ENCODE assay signal across 2 cellular contexts in the genomic region with DNA sequence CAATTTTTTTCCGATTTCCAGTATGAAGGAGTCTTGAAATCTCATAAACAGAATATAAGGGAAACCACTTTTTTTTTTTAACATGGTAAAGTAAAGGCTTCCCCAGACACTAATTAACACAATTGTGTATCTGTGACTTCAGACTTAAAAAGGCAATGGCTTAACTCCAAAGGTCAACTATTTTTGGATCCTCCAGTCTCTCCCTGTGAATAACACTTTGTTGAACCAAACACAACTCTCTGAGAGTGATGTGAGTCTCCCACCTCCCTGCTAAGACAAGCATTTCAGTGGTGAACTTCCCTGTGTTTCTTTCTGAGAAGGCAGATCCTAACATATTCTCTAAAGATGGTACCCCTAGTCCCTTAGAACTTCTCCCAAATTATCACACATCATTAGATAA.
TF ChIP-seq lines count a peak whose summit lies in the region.

No MANE protein-coding gene starts in this region.

TF ChIP-seq in liver, 16 proteins besides CTCF, POLR2A, EP300 and RAD21 (continued from another document):
- TF ChIP-seq, protein P1, sequence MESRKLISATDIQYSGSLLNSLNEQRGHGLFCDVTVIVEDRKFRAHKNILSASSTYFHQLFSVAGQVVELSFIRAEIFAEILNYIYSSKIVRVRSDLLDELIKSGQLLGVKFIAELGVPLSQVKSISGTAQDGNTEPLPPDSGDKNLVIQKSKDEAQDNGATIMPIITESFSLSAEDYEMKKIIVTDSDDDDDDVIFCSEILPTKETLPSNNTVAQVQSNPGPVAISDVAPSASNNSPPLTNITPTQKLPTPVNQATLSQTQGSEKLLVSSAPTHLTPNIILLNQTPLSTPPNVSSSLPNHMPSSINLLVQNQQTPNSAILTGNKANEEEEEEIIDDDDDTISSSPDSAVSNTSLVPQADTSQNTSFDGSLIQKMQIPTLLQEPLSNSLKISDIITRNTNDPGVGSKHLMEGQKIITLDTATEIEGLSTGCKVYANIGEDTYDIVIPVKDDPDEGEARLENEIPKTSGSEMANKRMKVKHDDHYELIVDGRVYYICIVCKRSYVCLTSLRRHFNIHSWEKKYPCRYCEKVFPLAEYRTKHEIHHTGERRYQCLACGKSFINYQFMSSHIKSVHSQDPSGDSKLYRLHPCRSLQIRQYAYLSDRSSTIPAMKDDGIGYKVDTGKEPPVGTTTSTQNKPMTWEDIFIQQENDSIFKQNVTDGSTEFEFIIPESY (IDR thresholded peaks at IDR 0.05): no peak
- peak; percentile 20 for TF ChIP-seq NR2F2 (IDR thresholded peaks at IDR 0.05)
- TF ChIP-seq TAF1 (conservative IDR thresholded peaks at IDR 0.05): no peak
- TF ChIP-seq GABPA (IDR thresholded peaks at IDR 0.05 in 1 of 2, conservative IDR thresholded peaks at IDR 0.05 in 1 of 2): no peak
- no peak for TF ChIP-seq SP1 (IDR thresholded peaks at IDR 0.05)
- no peak for TF ChIP-seq RXRA (IDR thresholded peaks at IDR 0.05)
- TF ChIP-seq FOXA1 (IDR thresholded peaks at IDR 0.05): no peak
- TF ChIP-seq, protein P2, sequence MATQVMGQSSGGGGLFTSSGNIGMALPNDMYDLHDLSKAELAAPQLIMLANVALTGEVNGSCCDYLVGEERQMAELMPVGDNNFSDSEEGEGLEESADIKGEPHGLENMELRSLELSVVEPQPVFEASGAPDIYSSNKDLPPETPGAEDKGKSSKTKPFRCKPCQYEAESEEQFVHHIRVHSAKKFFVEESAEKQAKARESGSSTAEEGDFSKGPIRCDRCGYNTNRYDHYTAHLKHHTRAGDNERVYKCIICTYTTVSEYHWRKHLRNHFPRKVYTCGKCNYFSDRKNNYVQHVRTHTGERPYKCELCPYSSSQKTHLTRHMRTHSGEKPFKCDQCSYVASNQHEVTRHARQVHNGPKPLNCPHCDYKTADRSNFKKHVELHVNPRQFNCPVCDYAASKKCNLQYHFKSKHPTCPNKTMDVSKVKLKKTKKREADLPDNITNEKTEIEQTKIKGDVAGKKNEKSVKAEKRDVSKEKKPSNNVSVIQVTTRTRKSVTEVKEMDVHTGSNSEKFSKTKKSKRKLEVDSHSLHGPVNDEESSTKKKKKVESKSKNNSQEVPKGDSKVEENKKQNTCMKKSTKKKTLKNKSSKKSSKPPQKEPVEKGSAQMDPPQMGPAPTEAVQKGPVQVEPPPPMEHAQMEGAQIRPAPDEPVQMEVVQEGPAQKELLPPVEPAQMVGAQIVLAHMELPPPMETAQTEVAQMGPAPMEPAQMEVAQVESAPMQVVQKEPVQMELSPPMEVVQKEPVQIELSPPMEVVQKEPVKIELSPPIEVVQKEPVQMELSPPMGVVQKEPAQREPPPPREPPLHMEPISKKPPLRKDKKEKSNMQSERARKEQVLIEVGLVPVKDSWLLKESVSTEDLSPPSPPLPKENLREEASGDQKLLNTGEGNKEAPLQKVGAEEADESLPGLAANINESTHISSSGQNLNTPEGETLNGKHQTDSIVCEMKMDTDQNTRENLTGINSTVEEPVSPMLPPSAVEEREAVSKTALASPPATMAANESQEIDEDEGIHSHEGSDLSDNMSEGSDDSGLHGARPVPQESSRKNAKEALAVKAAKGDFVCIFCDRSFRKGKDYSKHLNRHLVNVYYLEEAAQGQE (IDR thresholded peaks at IDR 0.05): no peak
- no peak for TF ChIP-seq YY1 (IDR thresholded peaks at IDR 0.05)
- TF ChIP-seq, protein P3, sequence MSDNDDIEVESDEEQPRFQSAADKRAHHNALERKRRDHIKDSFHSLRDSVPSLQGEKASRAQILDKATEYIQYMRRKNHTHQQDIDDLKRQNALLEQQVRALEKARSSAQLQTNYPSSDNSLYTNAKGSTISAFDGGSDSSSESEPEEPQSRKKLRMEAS (IDR thresholded peaks at IDR 0.05): no peak
- no peak for TF ChIP-seq HNF4G (IDR thresholded peaks at IDR 0.05)
- no peak for TF ChIP-seq FOXA2 (IDR thresholded peaks at IDR 0.05)
- TF ChIP-seq EGR1 (IDR thresholded peaks at IDR 0.05; ENCODE audit: low read depth in 2 of 2): no peak
- TF ChIP-seq JUND (IDR thresholded peaks at IDR 0.05): no peak
- peak; percentile 16 to 18 for TF ChIP-seq HNF4A (conservative IDR thresholded peaks at IDR 0.05)
TF ChIP-seq in liver: peak in this region for 2.

TF ChIP-seq in HepG2, 621 proteins besides CTCF, POLR2A, EP300 and RAD21 (continued from another document):
- TF ChIP-seq, protein P4, sequence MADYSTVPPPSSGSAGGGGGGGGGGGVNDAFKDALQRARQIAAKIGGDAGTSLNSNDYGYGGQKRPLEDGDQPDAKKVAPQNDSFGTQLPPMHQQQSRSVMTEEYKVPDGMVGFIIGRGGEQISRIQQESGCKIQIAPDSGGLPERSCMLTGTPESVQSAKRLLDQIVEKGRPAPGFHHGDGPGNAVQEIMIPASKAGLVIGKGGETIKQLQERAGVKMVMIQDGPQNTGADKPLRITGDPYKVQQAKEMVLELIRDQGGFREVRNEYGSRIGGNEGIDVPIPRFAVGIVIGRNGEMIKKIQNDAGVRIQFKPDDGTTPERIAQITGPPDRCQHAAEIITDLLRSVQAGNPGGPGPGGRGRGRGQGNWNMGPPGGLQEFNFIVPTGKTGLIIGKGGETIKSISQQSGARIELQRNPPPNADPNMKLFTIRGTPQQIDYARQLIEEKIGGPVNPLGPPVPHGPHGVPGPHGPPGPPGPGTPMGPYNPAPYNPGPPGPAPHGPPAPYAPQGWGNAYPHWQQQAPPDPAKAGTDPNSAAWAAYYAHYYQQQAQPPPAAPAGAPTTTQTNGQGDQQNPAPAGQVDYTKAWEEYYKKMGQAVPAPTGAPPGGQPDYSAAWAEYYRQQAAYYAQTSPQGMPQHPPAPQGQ (CRISPR knock-in tag; IDR thresholded peaks at IDR 0.05; ENCODE audit: borderline replicate concordance): no peak
- TF ChIP-seq ISL2 (CRISPR knock-in tag; IDR thresholded peaks at IDR 0.05) (no peak), ZNF792 (CRISPR knock-in tag; IDR thresholded peaks at IDR 0.05) (no peak), ARNT2 (CRISPR knock-in tag; IDR thresholded peaks at IDR 0.05; ENCODE audit: low read depth) (no peak), ASH2L (IDR thresholded peaks at IDR 0.05; ENCODE audit: insufficient read length, low read depth, low read length) (no peak), ZNF205 (CRISPR knock-in tag; IDR thresholded peaks at IDR 0.05) (no peak), ZNF331 (CRISPR knock-in tag; IDR thresholded peaks at IDR 0.05) (no peak), SOX6 (IDR thresholded peaks at IDR 0.05) (no peak), SOX6 (CRISPR knock-in tag; IDR thresholded peaks at IDR 0.05) (no peak)
TF ChIP-seq in HepG2: peak in this region for 0.
